In the genomic region with DNA sequence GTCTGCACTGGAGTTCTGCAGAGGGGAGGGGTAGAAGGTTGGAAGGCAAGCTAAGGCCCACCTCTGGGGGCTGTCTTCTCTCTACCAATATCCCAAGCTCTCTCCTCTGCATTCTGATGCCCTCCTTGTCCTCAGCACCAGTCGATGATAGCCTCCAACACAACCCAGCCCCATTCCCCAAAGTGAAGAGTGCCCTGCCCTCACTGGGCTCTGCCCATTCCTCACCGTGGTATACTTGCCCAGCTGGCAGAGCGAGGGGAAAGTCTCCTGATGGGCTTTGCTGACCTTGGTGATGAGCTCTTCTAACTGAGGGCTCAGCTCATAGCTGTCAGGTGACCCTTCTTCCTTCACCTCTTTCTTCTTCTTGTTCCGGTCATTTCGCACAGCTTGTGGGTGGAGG, we compare ENCODE assay signal across 14 cellular contexts. TPM values are rescaled to one million over a fixed set of nuclear protein-coding genes. Genes with fewer than 3 reads are reported as not detected.
DNase-seq lines count a peak whose midpoint lies in the region; ATAC-seq and TF ChIP-seq lines count a peak whose summit lies in the region.
"Had no signal": no experiment of that assay in that cellular context is flagged by ENCODE, and none has a peak within 500 bp of the region (broad histone marks: within the 10 kb centered on the region; RNA-seq: fewer than 3 reads in every experiment).

No MANE protein-coding gene starts in this region.

- POLR2A ChIA-PET in activated CD4-positive, alpha-beta T cell treated with anti-CD3 and anti-CD28 coated beads, Interleukin-2, amount 10 ng/mL, durations not matched to agents 7 days and 5 days (lab: Charles Lee) = no interaction called here
- POLR2A ChIA-PET in activated B cell treated with CpG ODN at 0.5 μM for 24 hours (lab: Charles Lee) = interaction anchor here (0.8 to 6.1 kb wide), 10 partner anchors 9 to 80 kb away, joined by 3 to 48 read pairs (median 4); a partner anchor contains a TSS

- no peaks in the 10 kb centered on the region for H3K9me3 Mint-ChIP-seq in activated CD4-positive, alpha-beta T cell treated with anti-CD3 and anti-CD28 coated beads, Interleukin-2, amount 10 ng/mL, durations not matched to agents 7 days and 5 days
- H3K9me3 Mint-ChIP-seq in activated B cell treated with CpG ODN at 0.5 μM for 24 hours = no peaks in the 10 kb centered on the region

- H3K4me1 ChIP-seq in right cardiac atrium (ENCODE audit: control insufficient read depth, insufficient read depth, low read length) (peaks cover 10% of the 10 kb centered on the region), stomach (peaks cover 37 to 68% (median 55%) of the 10 kb centered on the region in 4 donors), colonic mucosa (peaks cover 16% of the 10 kb centered on the region)

- H3K4me1 Mint-ChIP-seq in activated CD4-positive, alpha-beta T cell treated with anti-CD3 and anti-CD28 coated beads, Interleukin-2, amount 10 ng/mL, durations not matched to agents 7 days and 5 days = peaks cover 91% of the 10 kb centered on the region
- H3K4me1 Mint-ChIP-seq in activated B cell treated with CpG ODN at 0.5 μM for 24 hours = peaks cover 73% of the 10 kb centered on the region

- intact Hi-C loops in activated B cell treated with CpG ODN at 0.5 μM for 24 hours (cut with micrococcal nuclease) (loop anchor here (10.0 kb wide), 1 partner anchor 291 kb away; a partner anchor contains a TSS), right cardiac atrium (cut with DNase I) (loop anchor here in 2 of 4 donors (5.0 kb wide), 2 partner anchors 38 to 73 kb away; a partner anchor contains a TSS), stomach (cut with DNase I; ENCODE audit: low total_unique reads) (loop anchor here (10.0 kb wide), 1 partner anchor 71 kb away; no protein-coding TSS in a partner anchor), colonic mucosa (cut with DNase I) (loop anchor here (2.0 kb wide), 1 partner anchor 75 kb away; no protein-coding TSS in a partner anchor)

- H3K9me3 ChIP-seq in right cardiac atrium (ENCODE audit: control insufficient read depth, low read length) (no peaks in the 10 kb centered on the region), stomach (no peaks in the 10 kb centered on the region), colonic mucosa (no peaks in the 10 kb centered on the region)

- H3K36me3 ChIP-seq in stomach (peaks cover 41 to 59% (median 57%) of the 10 kb centered on the region in 4 donors), colonic mucosa (no peaks in the 10 kb centered on the region)

- H3K4me3 Mint-ChIP-seq in activated CD4-positive, alpha-beta T cell treated with anti-CD3 and anti-CD28 coated beads, Interleukin-2, amount 10 ng/mL, durations not matched to agents 7 days and 5 days = no peak overlapping the region
- H3K4me3 Mint-ChIP-seq in activated B cell treated with CpG ODN at 0.5 μM for 24 hours = no peak overlapping the region

- H3K36me3 Mint-ChIP-seq in activated CD4-positive, alpha-beta T cell treated with anti-CD3 and anti-CD28 coated beads, Interleukin-2, amount 10 ng/mL, durations not matched to agents 7 days and 5 days (ENCODE audit: low read depth) = peaks cover 80% of the 10 kb centered on the region
- peaks cover 19% of the 10 kb centered on the region for H3K36me3 Mint-ChIP-seq in activated B cell treated with CpG ODN at 0.5 μM for 24 hours (ENCODE audit: low read depth)

- H3K9ac ChIP-seq in colonic mucosa (ENCODE audit: low read depth in 2 of 2, low read length in 2 of 2) = no peak overlapping the region

- TF ChIP-seq CTCF in activated B cell treated with CpG ODN at 0.5 μM for 24 hours (IDR thresholded peaks at IDR 0.05) (no peak), stomach (IDR thresholded peaks at IDR 0.05) (no peak), colonic mucosa (IDR thresholded peaks at IDR 0.05) (no peak)

- no peak for TF ChIP-seq EP300 in stomach (IDR thresholded peaks at IDR 0.05)

- H3K27me3 ChIP-seq in right cardiac atrium (ENCODE audit: control insufficient read depth, insufficient read depth) = no peaks in the 10 kb centered on the region
- no peaks in the 10 kb centered on the region for H3K27me3 ChIP-seq in stomach
- H3K27me3 ChIP-seq in colonic mucosa = no peaks in the 10 kb centered on the region

- WGBS in right cardiac atrium = 61% methylated on average over 5 of the region's 5 CpGs
- 76 to 87% (median 84%) methylated on average over 5 of the region's 5 CpGs for WGBS in stomach, 5 donors

- DNase-seq in activated CD4-positive, alpha-beta T cell treated with anti-CD3 and anti-CD28 coated beads, Interleukin-2, amount 10 ng/mL, durations not matched to agents 7 days and 5 days = no peak
- no peak for DNase-seq in activated CD4-positive, alpha-beta T cell treated with anti-CD3 and anti-CD28 coated beads for 48 hours
- DNase-seq in activated B cell treated with CpG ODN at 0.5 μM for 24 hours (no peak), right cardiac atrium (no peak), stomach (no peak), colonic mucosa (no peak), DMS 273 treated with DMSO at 0.1 percent for 48 hours (lab: John Stamatoyannopoulos, UW) (no peak)
- DNase-seq: central memory CD4-positive, alpha-beta T cell; Karpas-422; NCI-H1436; NCI-H446 treated with DMSO at 0.1 percent for 48 hours; WERI-Rb-1 had no signal

- ATAC-seq in activated B cell treated with CpG ODN at 0.5 μM for 24 hours (ENCODE audit: low read depth) = no peak
- ATAC-seq in right cardiac atrium = no peak
- no peak for ATAC-seq in GM21619 (IDR thresholded peaks at IDR 0.05; ENCODE audit: unreplicated experiment)

- TF ChIP-seq POLR2A in stomach (IDR thresholded peaks at IDR 0.05) = no peak

- H3K27ac Mint-ChIP-seq in activated CD4-positive, alpha-beta T cell treated with anti-CD3 and anti-CD28 coated beads, Interleukin-2, amount 10 ng/mL, durations not matched to agents 7 days and 5 days = peak overlapping the region; percentile 44
- H3K27ac Mint-ChIP-seq in activated B cell treated with CpG ODN at 0.5 μM for 24 hours = peak overlapping the region; percentile 30

- H3K27me3 Mint-ChIP-seq in activated CD4-positive, alpha-beta T cell treated with anti-CD3 and anti-CD28 coated beads, Interleukin-2, amount 10 ng/mL, durations not matched to agents 7 days and 5 days = no peaks in the 10 kb centered on the region
- H3K27me3 Mint-ChIP-seq in activated B cell treated with CpG ODN at 0.5 μM for 24 hours = no peaks in the 10 kb centered on the region

- H3K27ac ChIP-seq in right cardiac atrium (ENCODE audit: low read length) = peak overlapping the region; percentile 80
- peak overlapping the region in 3 of 5 donors; percentile 25 to 99 (median 99) for H3K27ac ChIP-seq in stomach
- H3K27ac ChIP-seq in colonic mucosa = no peak overlapping the region
- H3K27ac ChIP-seq: WERI-Rb-1 had no signal

- CTCF ChIA-PET in activated CD4-positive, alpha-beta T cell treated with anti-CD3 and anti-CD28 coated beads, Interleukin-2, amount 10 ng/mL, durations not matched to agents 7 days and 5 days (lab: Charles Lee) = interaction anchor here (0.9 to 12.6 kb wide), 30 partner anchors 9 to 513 kb away, joined by 3 to 117 read pairs (median 6); a partner anchor contains a TSS
- CTCF ChIA-PET in activated B cell treated with CpG ODN at 0.5 μM for 24 hours (lab: Charles Lee) = interaction anchor here (0.6 to 14.7 kb wide), 25 partner anchors 9 to 148 kb away, joined by 3 to 298 read pairs (median 4); a partner anchor contains a TSS

- peak overlapping the region; percentile 1 for H3K4me3 ChIP-seq in right cardiac atrium (ENCODE audit: low read length)
- no peak overlapping the region for H3K4me3 ChIP-seq in stomach
- no peak overlapping the region for H3K4me3 ChIP-seq in colonic mucosa

RNA-seq across cellular contexts. Expression of a gene that starts 7.2 kb away (rescaled TPM):
- total RNA-seq in activated CD4-positive, alpha-beta T cell treated with anti-CD3 and anti-CD28 coated beads, Interleukin-2, amount 10 ng/mL, durations not matched to agents 7 days and 5 days = 100 to 1,000 TPM; 621 to 702 TPM
- total RNA-seq in activated B cell treated with CpG ODN at 0.5 μM for 24 hours (137 and 139 TPM in 2 replicates), right cardiac atrium (1 to 10 TPM in 2 of 4 donors, under 1 TPM in 2; 0.88 to 2.8 (median 1.3) TPM), stomach (10 to 100 TPM in 1 of 5 donors, 1 to 10 TPM in 2, not detected in 2; 4.6 to 29.5 (median 5.7) TPM), colonic mucosa (1 to 10 TPM; 5.3 to 8.8 TPM)
- polyA plus RNA-seq in right cardiac atrium (0.45 TPM), stomach (1 to 10 TPM in 2 of 3 donors, under 1 TPM in 1; 0.56 to 3.8 (median 1.7) TPM)
- total RNA-seq: glomerular endothelial cell had no signal

RNA-seq across cellular contexts. Expression of a gene that starts 17.8 kb away (rescaled TPM):
- 10 to 100 TPM; 58.3 to 59.7 TPM for total RNA-seq in activated CD4-positive, alpha-beta T cell treated with anti-CD3 and anti-CD28 coated beads, Interleukin-2, amount 10 ng/mL, durations not matched to agents 7 days and 5 days
- 5.5 and 7.5 TPM in 2 replicates for total RNA-seq in activated B cell treated with CpG ODN at 0.5 μM for 24 hours
- 10 to 100 TPM; 11.7 to 26.2 (median 23.4) TPM for total RNA-seq in right cardiac atrium
- 10.5 TPM for polyA plus RNA-seq in right cardiac atrium
- total RNA-seq in stomach = 10 to 100 TPM in 2 of 5 donors, 1 to 10 TPM in 3; 2.0 to 26.5 (median 9.5) TPM
- polyA plus RNA-seq in stomach = 10 to 100 TPM in 1 of 3 donors, 1 to 10 TPM in 2; 4.9 to 37.7 (median 9.6) TPM
- total RNA-seq in colonic mucosa = 10 to 100 TPM; 11.4 to 21.5 TPM

RNA-seq across cellular contexts. Expression of a gene that starts 33.5 kb away (rescaled TPM):
- total RNA-seq in activated CD4-positive, alpha-beta T cell treated with anti-CD3 and anti-CD28 coated beads, Interleukin-2, amount 10 ng/mL, durations not matched to agents 7 days and 5 days = 10 to 100 TPM; 33.3 to 34.7 TPM
- total RNA-seq in activated B cell treated with CpG ODN at 0.5 μM for 24 hours (25.7 and 34.6 TPM in 2 replicates), right cardiac atrium (10 to 100 TPM; 10.3 to 13.0 (median 12.3) TPM), stomach (100 to 1,000 TPM in 2 of 5 donors, 10 to 100 TPM in 3; 30.3 to 334 (median 38.9) TPM), colonic mucosa (10 to 100 TPM in 1 of 2 donors, 1 to 10 TPM in 1; 9.1 to 20.4 TPM)
- polyA plus RNA-seq in right cardiac atrium (16.2 TPM), stomach (10 to 100 TPM in 1 of 3 donors, 1 to 10 TPM in 2; 4.6 to 52.6 (median 5.7) TPM)

RNA-seq across cellular contexts. Expression of a gene that starts 33.7 kb away (rescaled TPM):
- 10 to 100 TPM; 38.9 to 44.1 TPM for total RNA-seq in activated CD4-positive, alpha-beta T cell treated with anti-CD3 and anti-CD28 coated beads, Interleukin-2, amount 10 ng/mL, durations not matched to agents 7 days and 5 days
- total RNA-seq in activated B cell treated with CpG ODN at 0.5 μM for 24 hours (64.4 and 67.2 TPM in 2 replicates), right cardiac atrium (10 to 100 TPM; 13.8 to 29.9 (median 22.4) TPM), stomach (10 to 100 TPM in 3 of 5 donors, 1 to 10 TPM in 2; 4.1 to 37.5 (median 10.3) TPM), colonic mucosa (10 to 100 TPM; 27.5 to 32.3 TPM)
- polyA plus RNA-seq in right cardiac atrium (5.3 TPM), stomach (1 to 10 TPM; 4.0 to 4.9 (median 4.1) TPM)

RNA-seq across cellular contexts. Expression of a gene that starts 53.9 kb away (rescaled TPM):
- 100 to 1,000 TPM; 107 to 125 TPM for total RNA-seq in activated CD4-positive, alpha-beta T cell treated with anti-CD3 and anti-CD28 coated beads, Interleukin-2, amount 10 ng/mL, durations not matched to agents 7 days and 5 days
- total RNA-seq in activated B cell treated with CpG ODN at 0.5 μM for 24 hours (6.2 and 8.2 TPM in 2 replicates), right cardiac atrium (1 to 10 TPM in 1 of 4 donors, under 1 TPM in 3; 0.23 to 1.2 (median 0.40) TPM), stomach (10 to 100 TPM in 1 of 5 donors, 1 to 10 TPM in 4; 3.3 to 43.2 (median 6.6) TPM), colonic mucosa (10 to 100 TPM in 1 of 2 donors, 1 to 10 TPM in 1; 9.6 to 34.6 TPM)
- polyA plus RNA-seq in right cardiac atrium (0.11 TPM), stomach (10 to 100 TPM in 1 of 3 donors, under 1 TPM in 2; 0.15 to 13.1 (median 0.75) TPM)
